In genomic region chr10:124653811-124654651, GRCh38 we compare ENCODE assay signal across 10 cellular contexts.
DNase-seq lines count a peak whose midpoint lies in the region; ATAC-seq and TF ChIP-seq lines count a peak whose summit lies in the region.
"Had no signal": no experiment of that assay in that cellular context is flagged by ENCODE, and none has a peak within 500 bp of the region (broad histone marks: within the 10 kb centered on the region; RNA-seq: fewer than 3 reads in every experiment).

No MANE protein-coding gene starts in this region.

- H3K27ac ChIP-seq in BLaER1 (peak overlapping the region; percentile 66), neural progenitor cell (no peak overlapping the region)

- no peaks in the 10 kb centered on the region for H3K9me3 Mint-ChIP-seq in neural progenitor cell
- H3K9me3 Mint-ChIP-seq: nephron progenitor cell had no signal

- peak overlapping the region; percentile 33 for H3K27ac Mint-ChIP-seq in neural progenitor cell
- H3K27ac Mint-ChIP-seq: nephron progenitor cell had no signal

- H3K36me3 ChIP-seq in BLaER1 (peaks cover 31% of the 10 kb centered on the region), neural progenitor cell (no peaks in the 10 kb centered on the region)

- peaks cover 6% of the 10 kb centered on the region for H3F3A ChIP-seq in neural progenitor cell (ENCODE audit: low read depth)

- no peak for TF ChIP-seq CTCF in epithelial cell of esophagus (IDR thresholded peaks at IDR 0.05; ENCODE audit: insufficient read depth, low read depth, low read length, missing control alignments)
- no peak for TF ChIP-seq CTCF in neural progenitor cell (IDR thresholded peaks at IDR 0.05)

- peaks cover 4% of the 10 kb centered on the region for H3K36me3 Mint-ChIP-seq in neural progenitor cell

- H3K4me3 ChIP-seq in BLaER1 = no peak overlapping the region
- H3K4me3 ChIP-seq in epithelial cell of esophagus (ENCODE audit: low read length) = no peak overlapping the region
- H3K4me3 ChIP-seq in neural progenitor cell = no peak overlapping the region

- ATAC-seq in GM21367 (IDR thresholded peaks at IDR 0.05; ENCODE audit: unreplicated experiment) = no peak
- no peak for ATAC-seq in GM19328 (IDR thresholded peaks at IDR 0.05; ENCODE audit: unreplicated experiment)
- ATAC-seq: SK-N-SH treated with all-trans-retinoic acid at 6 μM for 48 hours had no signal

- no peaks in the 10 kb centered on the region for H3K79me2 ChIP-seq in neural progenitor cell (ENCODE audit: low read depth)

- no peak overlapping the region for H3K4me3 Mint-ChIP-seq in neural progenitor cell
- H3K4me3 Mint-ChIP-seq: nephron progenitor cell had no signal

- peaks cover 2% of the 10 kb centered on the region for H3K27me3 Mint-ChIP-seq in neural progenitor cell (ENCODE audit: insufficient read depth, low read depth)

- H3K9ac ChIP-seq in BLaER1 = peak overlapping the region; percentile 39; the same call in 1 of the 2 replicates
- H3K9ac ChIP-seq in neural progenitor cell = no peak overlapping the region

- H3K4me1 ChIP-seq in BLaER1 (peaks cover 97% of the 10 kb centered on the region), neural progenitor cell (peaks cover 17% of the 10 kb centered on the region)

- no peaks in the 10 kb centered on the region for H3K27me3 ChIP-seq in BLaER1
- H3K27me3 ChIP-seq in neural progenitor cell = no peaks in the 10 kb centered on the region

- no peak overlapping the region for H2AFZ ChIP-seq in neural progenitor cell (replicated peaks)

- H3K4me2 ChIP-seq in BLaER1 (peak overlapping the region; percentile 79), neural progenitor cell (no peak overlapping the region)

- H4K20me1 ChIP-seq in BLaER1 (peaks cover 96% of the 10 kb centered on the region), neural progenitor cell (ENCODE audit: low read depth) (peaks cover 54% of the 10 kb centered on the region)

- peak; percentile 58 to 86 for DNase-seq in NCI-H2081 (lab: John Stamatoyannopoulos, UW)
- DNase-seq in epithelial cell of esophagus (ENCODE audit: low read depth) = peak; percentile 86
- DNase-seq in neural progenitor cell (ENCODE audit: low spot score) = no peak
- no peak for DNase-seq in CD1c-positive myeloid dendritic cell (ENCODE audit: extremely low spot score)
- no peak for DNase-seq in activated naive CD4-positive, alpha-beta T cell treated with anti-CD3 and anti-CD28 coated beads, Interleukin-2, amount 50 U/mL, for 16 hours
- DNase-seq: nephron progenitor cell had no signal

- no peaks in the 10 kb centered on the region for H3K9me3 ChIP-seq in BLaER1
- no peaks in the 10 kb centered on the region for H3K9me3 ChIP-seq in neural progenitor cell (ENCODE audit: low read depth)

- peaks cover 12% of the 10 kb centered on the region for H3K4me1 Mint-ChIP-seq in neural progenitor cell

Comparison
In these comparisons a context has a peak if more than half of its experiments do, and no peak if none do; other contexts are left out.
1. DNase-seq: peak in NCI-H2081 (2 of 2) and epithelial cell of esophagus (single experiment); none in neural progenitor cell (single experiment), CD1c-positive myeloid dendritic cell (single experiment) and activated naive CD4-positive, alpha-beta T cell treated with anti-CD3 and anti-CD28 coated beads, Interleukin-2, amount 50 U/mL, for 16 hours (single experiment).